In the genomic region with DNA sequence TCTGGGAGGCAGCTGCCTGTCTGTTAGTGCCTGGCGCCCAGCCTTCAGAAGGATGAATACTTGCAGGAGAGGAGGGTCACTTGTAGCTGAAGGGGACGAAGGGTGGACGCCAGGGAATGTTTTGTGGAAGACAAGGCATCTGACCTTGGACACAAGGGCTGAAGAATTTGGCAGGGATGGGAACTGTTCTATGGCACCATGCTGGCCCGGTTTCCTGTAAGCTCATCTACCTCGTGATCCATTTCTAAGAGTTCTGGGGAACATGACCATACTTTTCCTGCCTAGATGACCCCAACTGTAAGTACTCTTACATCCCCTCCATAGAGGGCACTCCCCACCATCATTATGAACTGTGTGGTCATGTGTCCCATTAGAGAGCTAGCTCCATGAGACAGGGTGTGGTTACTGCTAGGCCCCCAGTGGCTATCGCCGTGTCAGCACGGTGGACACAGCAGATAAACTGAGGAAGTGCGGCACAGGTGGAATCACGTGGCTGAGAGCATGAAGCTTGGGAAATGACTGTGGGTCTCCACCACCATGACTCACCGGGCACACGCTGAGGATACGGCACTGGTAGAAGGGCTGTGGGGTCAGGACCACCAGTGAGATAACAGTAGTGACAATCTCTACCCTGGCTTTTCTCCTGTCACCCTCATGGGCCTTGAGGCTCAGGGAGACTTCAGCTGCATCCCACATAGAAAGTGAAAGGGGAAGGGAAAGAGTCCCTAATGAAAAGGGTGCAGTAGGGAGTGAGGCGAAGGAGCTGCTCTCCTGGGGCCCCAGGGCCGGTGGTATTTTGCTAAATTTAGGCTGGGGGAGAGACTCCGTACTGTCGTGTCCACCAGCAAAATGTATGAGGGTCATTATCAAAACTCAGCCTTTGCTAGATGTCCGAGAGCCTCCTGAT, we compare ENCODE assay signal across 1 cellular context.
TF ChIP-seq lines count a peak whose summit lies in the region.

No MANE protein-coding gene starts in this region.

TF ChIP-seq in K562, 482 proteins besides CTCF, POLR2A, EP300 and RAD21 (continued from another document and continues in another):
- TF ChIP-seq, protein P1, sequence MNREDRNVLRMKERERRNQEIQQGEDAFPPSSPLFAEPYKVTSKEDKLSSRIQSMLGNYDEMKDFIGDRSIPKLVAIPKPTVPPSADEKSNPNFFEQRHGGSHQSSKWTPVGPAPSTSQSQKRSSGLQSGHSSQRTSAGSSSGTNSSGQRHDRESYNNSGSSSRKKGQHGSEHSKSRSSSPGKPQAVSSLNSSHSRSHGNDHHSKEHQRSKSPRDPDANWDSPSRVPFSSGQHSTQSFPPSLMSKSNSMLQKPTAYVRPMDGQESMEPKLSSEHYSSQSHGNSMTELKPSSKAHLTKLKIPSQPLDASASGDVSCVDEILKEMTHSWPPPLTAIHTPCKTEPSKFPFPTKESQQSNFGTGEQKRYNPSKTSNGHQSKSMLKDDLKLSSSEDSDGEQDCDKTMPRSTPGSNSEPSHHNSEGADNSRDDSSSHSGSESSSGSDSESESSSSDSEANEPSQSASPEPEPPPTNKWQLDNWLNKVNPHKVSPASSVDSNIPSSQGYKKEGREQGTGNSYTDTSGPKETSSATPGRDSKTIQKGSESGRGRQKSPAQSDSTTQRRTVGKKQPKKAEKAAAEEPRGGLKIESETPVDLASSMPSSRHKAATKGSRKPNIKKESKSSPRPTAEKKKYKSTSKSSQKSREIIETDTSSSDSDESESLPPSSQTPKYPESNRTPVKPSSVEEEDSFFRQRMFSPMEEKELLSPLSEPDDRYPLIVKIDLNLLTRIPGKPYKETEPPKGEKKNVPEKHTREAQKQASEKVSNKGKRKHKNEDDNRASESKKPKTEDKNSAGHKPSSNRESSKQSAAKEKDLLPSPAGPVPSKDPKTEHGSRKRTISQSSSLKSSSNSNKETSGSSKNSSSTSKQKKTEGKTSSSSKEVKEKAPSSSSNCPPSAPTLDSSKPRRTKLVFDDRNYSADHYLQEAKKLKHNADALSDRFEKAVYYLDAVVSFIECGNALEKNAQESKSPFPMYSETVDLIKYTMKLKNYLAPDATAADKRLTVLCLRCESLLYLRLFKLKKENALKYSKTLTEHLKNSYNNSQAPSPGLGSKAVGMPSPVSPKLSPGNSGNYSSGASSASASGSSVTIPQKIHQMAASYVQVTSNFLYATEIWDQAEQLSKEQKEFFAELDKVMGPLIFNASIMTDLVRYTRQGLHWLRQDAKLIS (CRISPR knock-in tag; IDR thresholded peaks at IDR 0.05), result no peak
- TF ChIP-seq RHOXF2B (CRISPR knock-in tag; conservative IDR thresholded peaks at IDR 0.05) (no peak), ZBTB8A (IDR thresholded peaks at IDR 0.05; ENCODE audit: partially characterized antibody) (no peak), EGR1 (conservative IDR thresholded peaks at IDR 0.05) (no peak), ZNF699 (CRISPR knock-in tag; IDR thresholded peaks at IDR 0.05; ENCODE audit: insufficient replicate concordance) (no peak), CSDE1 (IDR thresholded peaks at IDR 0.05) (no peak), HNRNPH1 (optimal IDR thresholded peaks at IDR 0.05; ENCODE audit: low read depth, low read length) (no peak), RUNX1 (IDR thresholded peaks at IDR 0.05; ENCODE audit: low read depth) (no peak), BCOR (IDR thresholded peaks at IDR 0.05) (no peak), DMBX1 (CRISPR knock-in tag; IDR thresholded peaks at IDR 0.05; ENCODE audit: borderline replicate concordance) (peak; percentile 37; the same call in 1 of the 2 replicates), RNF2 (IDR thresholded peaks at IDR 0.05) (no peak), ZNF589 (CRISPR knock-in tag; IDR thresholded peaks at IDR 0.05; ENCODE audit: low read depth) (no peak), ZNF134 (CRISPR knock-in tag; conservative IDR thresholded peaks at IDR 0.05) (no peak), ZNF445 (CRISPR knock-in tag; IDR thresholded peaks at IDR 0.05; ENCODE audit: low read depth) (no peak), TEAD4 (IDR thresholded peaks at IDR 0.05; ENCODE audit: low read length) (peak; percentile 2; the same call in 1 of the 2 replicates), TEAD4 (CRISPR knock-in tag; IDR thresholded peaks at IDR 0.05; ENCODE audit: borderline replicate concordance) (no peak), CEBPB (tag; IDR thresholded peaks at IDR 0.05) (no peak), TRIM28 (IDR thresholded peaks at IDR 0.05) (no peak), SMARCA4 (IDR thresholded peaks at IDR 0.05) (peak; percentile 53; the same call in 1 of the 2 replicates), ZNF146 (CRISPR knock-in tag; IDR thresholded peaks at IDR 0.05; ENCODE audit: unreplicated experiment) (no peak), BDP1 (IDR thresholded peaks at IDR 0.05; ENCODE audit: insufficient read depth, insufficient read length) (no peak), ZNF586 (CRISPR knock-in tag; conservative IDR thresholded peaks at IDR 0.05) (no peak), ZKSCAN1 (IDR thresholded peaks at IDR 0.05; ENCODE audit: low read depth, low read length) (no peak), YY1 (IDR thresholded peaks at IDR 0.05; ENCODE audit: borderline replicate concordance in 1 of 3, control insufficient read depth in 1 of 3, extremely low read depth in 1 of 3, insufficient read depth in 3 of 3, insufficient read length in 1 of 3, insufficient replicate concordance in 2 of 3, low read depth in 1 of 3, low read length in 2 of 3) (no peak), ZNF384 (IDR thresholded peaks at IDR 0.05; ENCODE audit: low read depth, low read length) (no peak)
- TF ChIP-seq, protein P2, sequence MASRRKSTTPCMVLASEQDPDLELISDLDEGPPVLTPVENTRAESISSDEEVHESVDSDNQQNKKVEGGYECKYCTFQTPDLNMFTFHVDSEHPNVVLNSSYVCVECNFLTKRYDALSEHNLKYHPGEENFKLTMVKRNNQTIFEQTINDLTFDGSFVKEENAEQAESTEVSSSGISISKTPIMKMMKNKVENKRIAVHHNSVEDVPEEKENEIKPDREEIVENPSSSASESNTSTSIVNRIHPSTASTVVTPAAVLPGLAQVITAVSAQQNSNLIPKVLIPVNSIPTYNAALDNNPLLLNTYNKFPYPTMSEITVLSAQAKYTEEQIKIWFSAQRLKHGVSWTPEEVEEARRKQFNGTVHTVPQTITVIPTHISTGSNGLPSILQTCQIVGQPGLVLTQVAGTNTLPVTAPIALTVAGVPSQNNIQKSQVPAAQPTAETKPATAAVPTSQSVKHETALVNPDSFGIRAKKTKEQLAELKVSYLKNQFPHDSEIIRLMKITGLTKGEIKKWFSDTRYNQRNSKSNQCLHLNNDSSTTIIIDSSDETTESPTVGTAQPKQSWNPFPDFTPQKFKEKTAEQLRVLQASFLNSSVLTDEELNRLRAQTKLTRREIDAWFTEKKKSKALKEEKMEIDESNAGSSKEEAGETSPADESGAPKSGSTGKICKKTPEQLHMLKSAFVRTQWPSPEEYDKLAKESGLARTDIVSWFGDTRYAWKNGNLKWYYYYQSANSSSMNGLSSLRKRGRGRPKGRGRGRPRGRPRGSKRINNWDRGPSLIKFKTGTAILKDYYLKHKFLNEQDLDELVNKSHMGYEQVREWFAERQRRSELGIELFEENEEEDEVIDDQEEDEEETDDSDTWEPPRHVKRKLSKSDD (conservative IDR thresholded peaks at IDR 0.05; ENCODE audit: low read length), result no peak
- TF ChIP-seq, protein P3, sequence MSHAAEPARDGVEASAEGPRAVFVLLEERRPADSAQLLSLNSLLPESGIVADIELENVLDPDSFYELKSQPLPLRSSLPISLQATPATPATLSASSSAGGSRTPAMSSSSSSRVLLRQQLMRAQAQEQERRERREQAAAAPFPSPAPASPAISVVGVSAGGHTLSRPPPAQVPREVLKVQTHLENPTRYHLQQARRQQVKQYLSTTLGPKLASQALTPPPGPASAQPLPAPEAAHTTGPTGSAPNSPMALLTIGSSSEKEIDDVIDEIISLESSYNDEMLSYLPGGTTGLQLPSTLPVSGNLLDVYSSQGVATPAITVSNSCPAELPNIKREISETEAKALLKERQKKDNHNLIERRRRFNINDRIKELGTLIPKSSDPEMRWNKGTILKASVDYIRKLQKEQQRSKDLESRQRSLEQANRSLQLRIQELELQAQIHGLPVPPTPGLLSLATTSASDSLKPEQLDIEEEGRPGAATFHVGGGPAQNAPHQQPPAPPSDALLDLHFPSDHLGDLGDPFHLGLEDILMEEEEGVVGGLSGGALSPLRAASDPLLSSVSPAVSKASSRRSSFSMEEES (CRISPR knock-in tag; IDR thresholded peaks at IDR 0.05), result peak; percentile 14; the same call in 1 of the 2 replicates
- TF ChIP-seq, protein P4, sequence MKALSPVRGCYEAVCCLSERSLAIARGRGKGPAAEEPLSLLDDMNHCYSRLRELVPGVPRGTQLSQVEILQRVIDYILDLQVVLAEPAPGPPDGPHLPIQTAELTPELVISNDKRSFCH (CRISPR knock-in tag; IDR thresholded peaks at IDR 0.05), result no peak
- TF ChIP-seq, protein P4 (tag; IDR thresholded peaks at IDR 0.05), result no peak
- TF ChIP-seq, protein P5, sequence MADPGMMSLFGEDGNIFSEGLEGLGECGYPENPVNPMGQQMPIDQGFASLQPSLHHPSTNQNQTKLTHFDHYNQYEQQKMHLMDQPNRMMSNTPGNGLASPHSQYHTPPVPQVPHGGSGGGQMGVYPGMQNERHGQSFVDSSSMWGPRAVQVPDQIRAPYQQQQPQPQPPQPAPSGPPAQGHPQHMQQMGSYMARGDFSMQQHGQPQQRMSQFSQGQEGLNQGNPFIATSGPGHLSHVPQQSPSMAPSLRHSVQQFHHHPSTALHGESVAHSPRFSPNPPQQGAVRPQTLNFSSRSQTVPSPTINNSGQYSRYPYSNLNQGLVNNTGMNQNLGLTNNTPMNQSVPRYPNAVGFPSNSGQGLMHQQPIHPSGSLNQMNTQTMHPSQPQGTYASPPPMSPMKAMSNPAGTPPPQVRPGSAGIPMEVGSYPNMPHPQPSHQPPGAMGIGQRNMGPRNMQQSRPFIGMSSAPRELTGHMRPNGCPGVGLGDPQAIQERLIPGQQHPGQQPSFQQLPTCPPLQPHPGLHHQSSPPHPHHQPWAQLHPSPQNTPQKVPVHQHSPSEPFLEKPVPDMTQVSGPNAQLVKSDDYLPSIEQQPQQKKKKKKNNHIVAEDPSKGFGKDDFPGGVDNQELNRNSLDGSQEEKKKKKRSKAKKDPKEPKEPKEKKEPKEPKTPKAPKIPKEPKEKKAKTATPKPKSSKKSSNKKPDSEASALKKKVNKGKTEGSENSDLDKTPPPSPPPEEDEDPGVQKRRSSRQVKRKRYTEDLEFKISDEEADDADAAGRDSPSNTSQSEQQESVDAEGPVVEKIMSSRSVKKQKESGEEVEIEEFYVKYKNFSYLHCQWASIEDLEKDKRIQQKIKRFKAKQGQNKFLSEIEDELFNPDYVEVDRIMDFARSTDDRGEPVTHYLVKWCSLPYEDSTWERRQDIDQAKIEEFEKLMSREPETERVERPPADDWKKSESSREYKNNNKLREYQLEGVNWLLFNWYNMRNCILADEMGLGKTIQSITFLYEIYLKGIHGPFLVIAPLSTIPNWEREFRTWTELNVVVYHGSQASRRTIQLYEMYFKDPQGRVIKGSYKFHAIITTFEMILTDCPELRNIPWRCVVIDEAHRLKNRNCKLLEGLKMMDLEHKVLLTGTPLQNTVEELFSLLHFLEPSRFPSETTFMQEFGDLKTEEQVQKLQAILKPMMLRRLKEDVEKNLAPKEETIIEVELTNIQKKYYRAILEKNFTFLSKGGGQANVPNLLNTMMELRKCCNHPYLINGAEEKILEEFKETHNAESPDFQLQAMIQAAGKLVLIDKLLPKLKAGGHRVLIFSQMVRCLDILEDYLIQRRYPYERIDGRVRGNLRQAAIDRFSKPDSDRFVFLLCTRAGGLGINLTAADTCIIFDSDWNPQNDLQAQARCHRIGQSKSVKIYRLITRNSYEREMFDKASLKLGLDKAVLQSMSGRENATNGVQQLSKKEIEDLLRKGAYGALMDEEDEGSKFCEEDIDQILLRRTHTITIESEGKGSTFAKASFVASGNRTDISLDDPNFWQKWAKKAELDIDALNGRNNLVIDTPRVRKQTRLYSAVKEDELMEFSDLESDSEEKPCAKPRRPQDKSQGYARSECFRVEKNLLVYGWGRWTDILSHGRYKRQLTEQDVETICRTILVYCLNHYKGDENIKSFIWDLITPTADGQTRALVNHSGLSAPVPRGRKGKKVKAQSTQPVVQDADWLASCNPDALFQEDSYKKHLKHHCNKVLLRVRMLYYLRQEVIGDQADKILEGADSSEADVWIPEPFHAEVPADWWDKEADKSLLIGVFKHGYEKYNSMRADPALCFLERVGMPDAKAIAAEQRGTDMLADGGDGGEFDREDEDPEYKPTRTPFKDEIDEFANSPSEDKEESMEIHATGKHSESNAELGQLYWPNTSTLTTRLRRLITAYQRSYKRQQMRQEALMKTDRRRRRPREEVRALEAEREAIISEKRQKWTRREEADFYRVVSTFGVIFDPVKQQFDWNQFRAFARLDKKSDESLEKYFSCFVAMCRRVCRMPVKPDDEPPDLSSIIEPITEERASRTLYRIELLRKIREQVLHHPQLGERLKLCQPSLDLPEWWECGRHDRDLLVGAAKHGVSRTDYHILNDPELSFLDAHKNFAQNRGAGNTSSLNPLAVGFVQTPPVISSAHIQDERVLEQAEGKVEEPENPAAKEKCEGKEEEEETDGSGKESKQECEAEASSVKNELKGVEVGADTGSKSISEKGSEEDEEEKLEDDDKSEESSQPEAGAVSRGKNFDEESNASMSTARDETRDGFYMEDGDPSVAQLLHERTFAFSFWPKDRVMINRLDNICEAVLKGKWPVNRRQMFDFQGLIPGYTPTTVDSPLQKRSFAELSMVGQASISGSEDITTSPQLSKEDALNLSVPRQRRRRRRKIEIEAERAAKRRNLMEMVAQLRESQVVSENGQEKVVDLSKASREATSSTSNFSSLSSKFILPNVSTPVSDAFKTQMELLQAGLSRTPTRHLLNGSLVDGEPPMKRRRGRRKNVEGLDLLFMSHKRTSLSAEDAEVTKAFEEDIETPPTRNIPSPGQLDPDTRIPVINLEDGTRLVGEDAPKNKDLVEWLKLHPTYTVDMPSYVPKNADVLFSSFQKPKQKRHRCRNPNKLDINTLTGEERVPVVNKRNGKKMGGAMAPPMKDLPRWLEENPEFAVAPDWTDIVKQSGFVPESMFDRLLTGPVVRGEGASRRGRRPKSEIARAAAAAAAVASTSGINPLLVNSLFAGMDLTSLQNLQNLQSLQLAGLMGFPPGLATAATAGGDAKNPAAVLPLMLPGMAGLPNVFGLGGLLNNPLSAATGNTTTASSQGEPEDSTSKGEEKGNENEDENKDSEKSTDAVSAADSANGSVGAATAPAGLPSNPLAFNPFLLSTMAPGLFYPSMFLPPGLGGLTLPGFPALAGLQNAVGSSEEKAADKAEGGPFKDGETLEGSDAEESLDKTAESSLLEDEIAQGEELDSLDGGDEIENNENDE (IDR thresholded peaks at IDR 0.05; ENCODE audit: low read depth, low read length), result no peak
- TF ChIP-seq, protein P6, sequence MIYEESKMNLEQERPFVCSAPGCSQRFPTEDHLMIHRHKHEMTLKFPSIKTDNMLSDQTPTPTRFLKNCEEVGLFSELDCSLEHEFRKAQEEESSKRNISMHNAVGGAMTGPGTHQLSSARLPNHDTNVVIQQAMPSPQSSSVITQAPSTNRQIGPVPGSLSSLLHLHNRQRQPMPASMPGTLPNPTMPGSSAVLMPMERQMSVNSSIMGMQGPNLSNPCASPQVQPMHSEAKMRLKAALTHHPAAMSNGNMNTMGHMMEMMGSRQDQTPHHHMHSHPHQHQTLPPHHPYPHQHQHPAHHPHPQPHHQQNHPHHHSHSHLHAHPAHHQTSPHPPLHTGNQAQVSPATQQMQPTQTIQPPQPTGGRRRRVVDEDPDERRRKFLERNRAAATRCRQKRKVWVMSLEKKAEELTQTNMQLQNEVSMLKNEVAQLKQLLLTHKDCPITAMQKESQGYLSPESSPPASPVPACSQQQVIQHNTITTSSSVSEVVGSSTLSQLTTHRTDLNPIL (CRISPR knock-in tag; IDR thresholded peaks at IDR 0.05), result no peak
- TF ChIP-seq, protein P7, sequence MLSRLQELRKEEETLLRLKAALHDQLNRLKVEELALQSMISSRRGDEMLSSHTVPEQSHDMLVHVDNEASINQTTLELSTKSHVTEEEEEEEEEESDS (CRISPR knock-in tag; IDR thresholded peaks at IDR 0.05), result no peak
